ENCODE assay signal across 1 cellular context in genomic region chr22:24515025-24515338, GRCh38.
TF ChIP-seq lines count a peak whose summit lies in the region.

No MANE protein-coding gene starts in this region.

TF ChIP-seq in liver, 16 proteins besides CTCF, POLR2A, EP300 and RAD21 (continued from another document):
- TF ChIP-seq, protein P1, sequence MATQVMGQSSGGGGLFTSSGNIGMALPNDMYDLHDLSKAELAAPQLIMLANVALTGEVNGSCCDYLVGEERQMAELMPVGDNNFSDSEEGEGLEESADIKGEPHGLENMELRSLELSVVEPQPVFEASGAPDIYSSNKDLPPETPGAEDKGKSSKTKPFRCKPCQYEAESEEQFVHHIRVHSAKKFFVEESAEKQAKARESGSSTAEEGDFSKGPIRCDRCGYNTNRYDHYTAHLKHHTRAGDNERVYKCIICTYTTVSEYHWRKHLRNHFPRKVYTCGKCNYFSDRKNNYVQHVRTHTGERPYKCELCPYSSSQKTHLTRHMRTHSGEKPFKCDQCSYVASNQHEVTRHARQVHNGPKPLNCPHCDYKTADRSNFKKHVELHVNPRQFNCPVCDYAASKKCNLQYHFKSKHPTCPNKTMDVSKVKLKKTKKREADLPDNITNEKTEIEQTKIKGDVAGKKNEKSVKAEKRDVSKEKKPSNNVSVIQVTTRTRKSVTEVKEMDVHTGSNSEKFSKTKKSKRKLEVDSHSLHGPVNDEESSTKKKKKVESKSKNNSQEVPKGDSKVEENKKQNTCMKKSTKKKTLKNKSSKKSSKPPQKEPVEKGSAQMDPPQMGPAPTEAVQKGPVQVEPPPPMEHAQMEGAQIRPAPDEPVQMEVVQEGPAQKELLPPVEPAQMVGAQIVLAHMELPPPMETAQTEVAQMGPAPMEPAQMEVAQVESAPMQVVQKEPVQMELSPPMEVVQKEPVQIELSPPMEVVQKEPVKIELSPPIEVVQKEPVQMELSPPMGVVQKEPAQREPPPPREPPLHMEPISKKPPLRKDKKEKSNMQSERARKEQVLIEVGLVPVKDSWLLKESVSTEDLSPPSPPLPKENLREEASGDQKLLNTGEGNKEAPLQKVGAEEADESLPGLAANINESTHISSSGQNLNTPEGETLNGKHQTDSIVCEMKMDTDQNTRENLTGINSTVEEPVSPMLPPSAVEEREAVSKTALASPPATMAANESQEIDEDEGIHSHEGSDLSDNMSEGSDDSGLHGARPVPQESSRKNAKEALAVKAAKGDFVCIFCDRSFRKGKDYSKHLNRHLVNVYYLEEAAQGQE (IDR thresholded peaks at IDR 0.05), result no peak
- TF ChIP-seq JUND (IDR thresholded peaks at IDR 0.05), result no peak
